ENCODE assay signal across 8 cellular contexts in the genomic region with DNA sequence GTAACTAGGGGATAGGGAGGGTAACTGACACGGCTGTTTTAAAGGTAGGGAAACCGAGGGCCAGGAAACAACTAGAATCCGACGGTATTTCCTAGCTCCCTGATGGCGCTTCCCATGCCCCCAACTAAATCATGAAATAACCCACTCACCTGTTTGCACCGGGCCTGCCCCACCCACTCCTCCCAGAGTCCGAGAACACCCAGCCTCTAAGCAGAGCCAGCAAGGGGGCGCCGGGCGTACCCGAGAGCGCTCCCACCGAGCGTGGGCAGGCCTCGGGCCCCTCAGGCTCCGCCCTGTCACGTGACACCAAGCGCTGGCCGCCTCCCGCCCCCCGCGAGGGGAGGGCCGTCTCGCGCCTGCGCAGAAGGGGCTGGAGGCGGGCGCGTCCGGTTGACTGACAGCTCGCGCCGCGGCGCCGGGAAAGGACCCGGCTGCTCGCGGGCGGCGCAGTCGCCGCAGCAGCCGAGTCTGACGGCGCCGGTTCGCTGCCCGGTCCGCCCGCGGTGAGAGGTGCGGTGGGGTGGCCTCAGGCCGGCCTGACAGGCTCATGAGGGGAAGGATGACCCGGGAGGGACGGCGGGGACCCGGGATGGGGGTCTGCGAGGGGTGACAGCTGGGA. TPM values are rescaled to one million over a fixed set of nuclear protein-coding genes. Genes with fewer than 3 reads are reported as not detected.
DNase-seq lines count a peak whose midpoint lies in the region; ATAC-seq and TF ChIP-seq lines count a peak whose summit lies in the region.

A gene with protein sequence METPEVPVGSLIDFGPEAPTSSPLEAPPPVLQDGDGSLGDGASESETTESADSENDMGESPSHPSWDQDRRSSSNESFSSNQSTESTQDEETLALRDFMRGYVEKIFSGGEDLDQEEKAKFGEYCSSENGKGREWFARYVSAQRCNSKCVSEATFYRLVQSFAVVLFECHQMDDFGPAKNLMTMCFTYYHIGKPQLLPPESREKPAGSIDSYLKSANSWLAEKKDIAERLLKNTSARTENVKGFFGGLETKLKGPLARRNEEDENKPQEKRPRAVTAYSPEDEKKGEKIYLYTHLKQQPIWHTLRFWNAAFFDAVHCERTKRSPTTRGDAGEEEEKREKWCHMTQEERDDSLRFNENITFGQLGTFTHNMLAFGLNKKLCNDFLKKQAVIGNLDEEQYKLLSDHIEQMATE (plus strand): TSS at position 447 of the 619 bp plus-strand sequence. CDS start 39,277 bp downstream, outside the sequence.

- peak within 1 kb of the TSS; percentile 82 to 92 for H3K27ac Mint-ChIP-seq in T-cell

- H3K4me3 ChIP-seq in GM12875 (ENCODE audit: low read depth, low read length) (peak within 1 kb of the TSS; percentile 61), left ventricle myocardium inferior (peak within 1 kb of the TSS; percentile 86), psoas muscle (peak within 1 kb of the TSS; percentile 80)

- H3K9me3 ChIP-seq in left ventricle myocardium inferior (replicated peaks) (peaks cover 6% of the 10 kb centered on the region), psoas muscle (no peaks in the 10 kb centered on the region)

- H3K4me1 ChIP-seq in left ventricle myocardium inferior (peaks cover 32% of the 10 kb centered on the region), psoas muscle (peaks cover 22% of the 10 kb centered on the region)

- TF ChIP-seq CTCF in GM12875 (IDR thresholded peaks at IDR 0.05; ENCODE audit: borderline replicate concordance, insufficient read depth, low read depth, low read length) = peak; percentile 10; the same call in 1 of the 2 replicates
- TF ChIP-seq CTCF in left ventricle myocardium inferior (IDR thresholded peaks at IDR 0.05; ENCODE audit: borderline replicate concordance) = peak; percentile 29
- peak; percentile 11 for TF ChIP-seq CTCF in psoas muscle (IDR thresholded peaks at IDR 0.05)

- H3K27me3 ChIP-seq in left ventricle myocardium inferior (ENCODE audit: low read depth) (no peaks in the 10 kb centered on the region), psoas muscle (ENCODE audit: insufficient read depth in 3 of 3, low read length in 2 of 3) (no peaks in the 10 kb centered on the region)

- H3K4me1 Mint-ChIP-seq in T-cell = peaks cover 25 to 42% (median 35%) of the 10 kb centered on the region in 3 donors

- peak within 1 kb of the TSS; percentile 90 to 91 (median 91) for H3K4me3 Mint-ChIP-seq in T-cell

- intact Hi-C loops in left ventricle myocardium inferior (cut with micrococcal nuclease) = no loop called here
- intact Hi-C loops in psoas muscle (cut with DNase I) = loop anchor here in 1 of 2 donors (5.0 kb wide), 1 partner anchor 45 kb away; no protein-coding TSS in a partner anchor

- peak; percentile 88 for ATAC-seq in HG02759 (IDR thresholded peaks at IDR 0.05; ENCODE audit: unreplicated experiment)
- ATAC-seq in T-cell (replicated peaks in 1 of 4) = peak; percentile 74 to 82 (median 80)
- peak; percentile 90 to 93 (median 92) for ATAC-seq in psoas muscle

- H3K36me3 Mint-ChIP-seq in T-cell = peaks cover 9% of the 10 kb centered on the region

- CTCF ChIA-PET in T-cell (lab: Charles Lee) = interaction anchor here (0.6 to 2.5 kb wide), 8 partner anchors 15 to 60 kb away, joined by 3 to 16 read pairs (median 6); a partner anchor contains a TSS

- no peaks in the 10 kb centered on the region for H3K36me3 ChIP-seq in left ventricle myocardium inferior
- peaks cover 0 to 5% of the 10 kb centered on the region in 2 donors for H3K36me3 ChIP-seq in psoas muscle (ENCODE audit: insufficient read depth in 1 of 2, low read depth in 1 of 2)

- H3K9me3 Mint-ChIP-seq in T-cell = no peaks in the 10 kb centered on the region

- H3K27me3 Mint-ChIP-seq in T-cell = no peaks in the 10 kb centered on the region

- 0% methylated on average over 31 to 59 of the region's 59 CpGs for WGBS in psoas muscle, 3 donors

- POLR2A ChIA-PET in T-cell (lab: Charles Lee) = interaction anchor here in 1 of 2 donors (0.6 to 2.0 kb wide), 4 partner anchors 10 to 603 kb away, joined by 3 to 19 read pairs (median 4); a partner anchor contains a TSS

- H3K27ac ChIP-seq in left ventricle myocardium inferior (replicated peaks) = peak within 1 kb of the TSS; percentile 77
- H3K27ac ChIP-seq in psoas muscle = peak within 1 kb of the TSS; percentile 87

- DNase-seq in NCI-H1417 treated with DMSO at 0.1 percent for 48 hours (lab: John Stamatoyannopoulos, UW) = peak; percentile 48
- DNase-seq in T-cell = peak; percentile 84 to 98 (median 93)
- DNase-seq in amniotic stem cell (lab: John Stamatoyannopoulos, UW) = peak; percentile 81
- peak; percentile 93 for DNase-seq in left ventricle myocardium inferior
- DNase-seq in psoas muscle = peak; percentile 94 to 97
- DNase-seq in ureter (ENCODE audit: low spot score) = peak; percentile 95

RNA-seq across cellular contexts. Expression of the gene that starts here (rescaled TPM):
- total RNA-seq in T-cell (10 to 100 TPM in 4 of 5 donors, 1 to 10 TPM in 1; 9.2 to 19.7 (median 17.2) TPM), left ventricle myocardium inferior (10.0 TPM), psoas muscle (10 to 100 TPM in 3 of 4 donors, 1 to 10 TPM in 1; 8.7 to 14.3 (median 13.3) TPM), ureter (16.1 TPM)
- 10 to 100 TPM in 1 of 3 donors, 1 to 10 TPM in 2; 3.6 to 18.2 (median 3.9) TPM for polyA plus RNA-seq in psoas muscle

Comparison
In these comparisons a context has a peak if more than half of its experiments do, and no peak if none do; other contexts are left out.
1. Peak in every context shown above with its lines: DNase-seq, ATAC-seq, H3K4me3 ChIP-seq and H3K27ac ChIP-seq.